ENCODE assay signal across 1 cellular context in the genomic region with DNA sequence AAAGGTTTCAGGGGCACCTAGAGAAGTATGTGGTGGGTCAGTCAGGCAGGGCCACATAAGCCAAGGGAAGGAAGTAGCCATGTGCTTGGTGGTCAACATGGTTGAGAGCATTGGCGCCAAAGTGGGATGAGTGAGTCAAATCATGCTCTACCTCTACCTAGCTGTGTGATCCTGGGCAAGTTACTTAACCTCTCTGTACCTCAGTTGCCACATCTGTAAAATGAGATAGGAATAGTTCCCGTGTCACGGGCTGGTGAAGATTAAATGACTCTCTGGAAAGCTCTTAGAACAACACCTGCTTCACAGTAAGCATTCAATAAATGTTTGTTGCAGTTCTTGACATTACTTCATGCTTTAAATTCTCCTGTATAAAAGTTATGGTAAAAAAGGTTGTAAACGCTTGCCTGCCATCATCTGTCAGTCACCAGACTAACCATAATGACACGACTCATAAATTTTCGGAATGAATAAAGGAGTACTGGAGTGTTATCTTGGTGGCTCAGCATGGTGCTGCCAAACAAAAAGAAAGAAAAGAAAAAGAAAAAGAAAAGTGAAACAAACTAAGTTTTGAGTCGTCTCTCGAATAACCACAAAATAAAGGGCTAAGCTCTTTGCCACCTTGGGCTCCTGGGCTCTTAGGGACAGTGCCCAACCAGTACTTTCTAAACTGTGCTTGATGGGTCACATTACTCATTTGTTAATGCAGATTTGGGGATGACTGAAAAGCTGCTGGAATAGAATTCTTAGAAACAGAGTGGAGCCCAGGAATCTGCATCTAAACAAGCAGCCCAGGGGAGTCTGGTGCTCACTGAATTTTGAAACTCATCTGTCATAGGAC.
TF ChIP-seq lines count a peak whose summit lies in the region.

No MANE protein-coding gene starts in this region.

TF ChIP-seq in K562, 482 proteins besides CTCF, POLR2A, EP300 and RAD21 (continued from another document and continues in another):
- no peak for TF ChIP-seq PBX2 (CRISPR knock-in tag; IDR thresholded peaks at IDR 0.05; ENCODE audit: low read depth)
- TF ChIP-seq PBX2 (tag; conservative IDR thresholded peaks at IDR 0.05; ENCODE audit: low read depth), result peak; percentile 84
- TF ChIP-seq BACH1 (tag; IDR thresholded peaks at IDR 0.05), result no peak
- TF ChIP-seq CBFA2T3 (IDR thresholded peaks at IDR 0.05), result peak; percentile 37
- TF ChIP-seq ZBTB9 (CRISPR knock-in tag; IDR thresholded peaks at IDR 0.05), result no peak
- TF ChIP-seq ADNP (tag; IDR thresholded peaks at IDR 0.05), result peak; percentile 63; the same call in 1 of the 2 replicates
- TF ChIP-seq, protein P1, sequence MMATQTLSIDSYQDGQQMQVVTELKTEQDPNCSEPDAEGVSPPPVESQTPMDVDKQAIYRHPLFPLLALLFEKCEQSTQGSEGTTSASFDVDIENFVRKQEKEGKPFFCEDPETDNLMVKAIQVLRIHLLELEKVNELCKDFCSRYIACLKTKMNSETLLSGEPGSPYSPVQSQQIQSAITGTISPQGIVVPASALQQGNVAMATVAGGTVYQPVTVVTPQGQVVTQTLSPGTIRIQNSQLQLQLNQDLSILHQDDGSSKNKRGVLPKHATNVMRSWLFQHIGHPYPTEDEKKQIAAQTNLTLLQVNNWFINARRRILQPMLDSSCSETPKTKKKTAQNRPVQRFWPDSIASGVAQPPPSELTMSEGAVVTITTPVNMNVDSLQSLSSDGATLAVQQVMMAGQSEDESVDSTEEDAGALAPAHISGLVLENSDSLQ (IDR thresholded peaks at IDR 0.05), result peak; percentile 78
- TF ChIP-seq ZNF165 (CRISPR knock-in tag; IDR thresholded peaks at IDR 0.05; ENCODE audit: borderline replicate concordance), result no peak
- no peak for TF ChIP-seq ZFP30 (CRISPR knock-in tag; IDR thresholded peaks at IDR 0.05; ENCODE audit: borderline replicate concordance)
- TF ChIP-seq, protein P2, sequence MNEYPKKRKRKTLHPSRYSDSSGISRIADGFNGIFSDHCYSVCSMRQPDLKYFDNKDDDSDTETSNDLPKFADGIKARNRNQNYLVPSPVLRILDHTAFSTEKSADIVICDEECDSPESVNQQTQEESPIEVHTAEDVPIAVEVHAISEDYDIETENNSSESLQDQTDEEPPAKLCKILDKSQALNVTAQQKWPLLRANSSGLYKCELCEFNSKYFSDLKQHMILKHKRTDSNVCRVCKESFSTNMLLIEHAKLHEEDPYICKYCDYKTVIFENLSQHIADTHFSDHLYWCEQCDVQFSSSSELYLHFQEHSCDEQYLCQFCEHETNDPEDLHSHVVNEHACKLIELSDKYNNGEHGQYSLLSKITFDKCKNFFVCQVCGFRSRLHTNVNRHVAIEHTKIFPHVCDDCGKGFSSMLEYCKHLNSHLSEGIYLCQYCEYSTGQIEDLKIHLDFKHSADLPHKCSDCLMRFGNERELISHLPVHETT (CRISPR knock-in tag; conservative IDR thresholded peaks at IDR 0.05 in 1 of 2, IDR thresholded peaks at IDR 0.05 in 1 of 2), result no peak
- TF ChIP-seq ARID1B (IDR thresholded peaks at IDR 0.05), result peak; percentile 56; the same call in 1 of the 2 replicates
- TF ChIP-seq, protein P3, sequence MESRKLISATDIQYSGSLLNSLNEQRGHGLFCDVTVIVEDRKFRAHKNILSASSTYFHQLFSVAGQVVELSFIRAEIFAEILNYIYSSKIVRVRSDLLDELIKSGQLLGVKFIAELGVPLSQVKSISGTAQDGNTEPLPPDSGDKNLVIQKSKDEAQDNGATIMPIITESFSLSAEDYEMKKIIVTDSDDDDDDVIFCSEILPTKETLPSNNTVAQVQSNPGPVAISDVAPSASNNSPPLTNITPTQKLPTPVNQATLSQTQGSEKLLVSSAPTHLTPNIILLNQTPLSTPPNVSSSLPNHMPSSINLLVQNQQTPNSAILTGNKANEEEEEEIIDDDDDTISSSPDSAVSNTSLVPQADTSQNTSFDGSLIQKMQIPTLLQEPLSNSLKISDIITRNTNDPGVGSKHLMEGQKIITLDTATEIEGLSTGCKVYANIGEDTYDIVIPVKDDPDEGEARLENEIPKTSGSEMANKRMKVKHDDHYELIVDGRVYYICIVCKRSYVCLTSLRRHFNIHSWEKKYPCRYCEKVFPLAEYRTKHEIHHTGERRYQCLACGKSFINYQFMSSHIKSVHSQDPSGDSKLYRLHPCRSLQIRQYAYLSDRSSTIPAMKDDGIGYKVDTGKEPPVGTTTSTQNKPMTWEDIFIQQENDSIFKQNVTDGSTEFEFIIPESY (CRISPR knock-in tag; IDR thresholded peaks at IDR 0.05), result no peak
- TF ChIP-seq ZNF644 (tag; IDR thresholded peaks at IDR 0.05; ENCODE audit: low read depth), result no peak
- TF ChIP-seq EP400 (IDR thresholded peaks at IDR 0.05), result no peak
- no peak for TF ChIP-seq HIVEP1 (CRISPR knock-in tag; IDR thresholded peaks at IDR 0.05)
- TF ChIP-seq CBX1 (IDR thresholded peaks at IDR 0.05; ENCODE audit: low read depth), result no peak
- TF ChIP-seq SREBF2 (CRISPR knock-in tag; IDR thresholded peaks at IDR 0.05), result no peak
- TF ChIP-seq MEF2D (tag; conservative IDR thresholded peaks at IDR 0.05; ENCODE audit: low read depth), result no peak
- TF ChIP-seq ZBTB40 (IDR thresholded peaks at IDR 0.05), result no peak
- no peak for TF ChIP-seq ZBTB40 (CRISPR knock-in tag; IDR thresholded peaks at IDR 0.05)
- peak; percentile 24 to 63; a peak in 2 of 4 replicates for TF ChIP-seq KDM1A (IDR thresholded peaks at IDR 0.05)
- TF ChIP-seq NCOA1 (IDR thresholded peaks at IDR 0.05; ENCODE audit: low read depth), result no peak
- no peak for TF ChIP-seq ATF6 (CRISPR knock-in tag; IDR thresholded peaks at IDR 0.05)
- peak; percentile 78 for TF ChIP-seq ZFP36 (IDR thresholded peaks at IDR 0.05; ENCODE audit: low read depth, low read length, partially characterized antibody)
- no peak for TF ChIP-seq ZKSCAN8 (CRISPR knock-in tag; IDR thresholded peaks at IDR 0.05)
- TF ChIP-seq RNF2 (IDR thresholded peaks at IDR 0.05), result no peak
- peak; percentile 10; the same call in 1 of the 2 replicates for TF ChIP-seq TAL1 (IDR thresholded peaks at IDR 0.05)
- TF ChIP-seq TAF7 (tag; IDR thresholded peaks at IDR 0.05), result 0 out of 2 replicates have a peak, but pooled peaks have one; percentile 12
- no peak for TF ChIP-seq ZNF584 (CRISPR knock-in tag; IDR thresholded peaks at IDR 0.05; ENCODE audit: low read depth)
- TF ChIP-seq HOMEZ (CRISPR knock-in tag; IDR thresholded peaks at IDR 0.05), result no peak
- peak; percentile 88 for TF ChIP-seq MEIS2 (IDR thresholded peaks at IDR 0.05; ENCODE audit: partially characterized antibody)
- TF ChIP-seq KLF6 (CRISPR knock-in tag; IDR thresholded peaks at IDR 0.05; ENCODE audit: borderline replicate concordance), result no peak
- peak; percentile 31; the same call in 1 of the 2 replicates for TF ChIP-seq MTA2 (IDR thresholded peaks at IDR 0.05; ENCODE audit: low read depth)
- TF ChIP-seq RBM25 (IDR thresholded peaks at IDR 0.05; ENCODE audit: low read depth, low read length, severe bottlenecking), result peak; percentile 91
